Comparison of ENCODE assay signal across 16 cellular contexts in the genomic region with DNA sequence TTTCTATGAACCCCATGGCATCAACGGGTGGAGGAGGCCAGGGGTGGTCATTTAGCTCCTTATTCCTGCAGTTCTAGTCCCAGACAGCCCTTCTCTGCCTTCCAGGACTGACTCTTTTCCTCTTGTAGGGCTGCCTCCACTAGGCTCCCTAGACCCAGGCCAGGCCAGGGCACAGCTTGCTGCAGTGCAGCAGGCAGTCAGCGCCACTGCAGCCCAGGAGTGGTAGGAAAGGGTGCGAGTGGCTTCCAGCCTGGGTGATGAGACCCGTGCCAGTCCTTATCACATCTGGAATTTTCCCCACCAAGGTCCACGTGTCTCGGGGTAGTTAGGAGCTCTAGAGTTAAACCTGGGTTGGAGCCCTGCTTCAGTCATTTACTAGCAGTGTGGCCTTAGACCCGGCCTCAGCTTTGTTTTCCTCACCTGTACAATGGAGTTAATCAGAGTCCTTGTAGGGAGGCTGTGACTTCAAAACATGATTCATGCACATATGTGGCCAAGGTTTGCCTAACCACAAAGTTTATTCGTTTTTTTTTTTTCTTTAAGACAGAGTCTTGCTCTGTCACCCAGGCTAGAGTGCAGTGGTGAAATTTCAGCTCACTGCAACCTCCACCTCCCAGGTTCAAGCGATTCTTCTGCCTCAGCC. TPM values are rescaled to one million over a fixed set of nuclear protein-coding genes. Genes with fewer than 3 reads are reported as not detected.
DNase-seq lines count a peak whose midpoint lies in the region; TF ChIP-seq lines count a peak whose summit lies in the region.
"Had no signal": no experiment of that assay in that cellular context is flagged by ENCODE, and none has a peak within 500 bp of the region (broad histone marks: within the 10 kb centered on the region; RNA-seq: fewer than 3 reads in every experiment).

No MANE protein-coding gene starts in this region.

- H3K4me2 ChIP-seq in H9 (ENCODE audit: insufficient read depth, insufficient read length, low read length) = no peak overlapping the region
- H3K4me2 ChIP-seq: KMS-11 had no signal

- no peaks in the 10 kb centered on the region for H3K79me1 ChIP-seq in H9 (ENCODE audit: insufficient read depth, low read depth, low read length, poor library complexity, severe bottlenecking)

- H2BK12ac ChIP-seq in H9 (ENCODE audit: insufficient read length, low read depth, low read length) = no peak overlapping the region

- WGBS in H9 (ENCODE audit: extremely low coverage, insufficient read length, low lambda C conversion rate) = no CpG with 5 or more reads among the region's 9 CpGs

- no peak for TF ChIP-seq CTCF in ascending aorta (IDR thresholded peaks at IDR 0.05)
- TF ChIP-seq CTCF in H9 (conservative IDR thresholded peaks at IDR 0.05) = no peak

- H3K27ac Mint-ChIP-seq in H9 = 0 out of 7 replicates have a peak overlapping the region, but pooled peaks of 1 of the 3 experiments have one; percentile 18
- H3K27ac Mint-ChIP-seq: brain, naive B cell had no signal

- no peak overlapping the region for H4K8ac ChIP-seq in H9 (replicated peaks; ENCODE audit: insufficient read length, low read depth, low read length)

- no peak overlapping the region for H2BK15ac ChIP-seq in H9 (ENCODE audit: low read depth, low read length)

- no peaks in the 10 kb centered on the region for H3K23me2 ChIP-seq in H9 (ENCODE audit: insufficient read length, low read depth, low read length, poor library complexity, severe bottlenecking)

- no peaks in the 10 kb centered on the region for H3K36me3 Mint-ChIP-seq in H9 (ENCODE audit: insufficient read depth in 1 of 3, low read depth in 3 of 3)
- H3K36me3 Mint-ChIP-seq: brain, naive B cell had no signal

- H2AK5ac ChIP-seq in H9 (ENCODE audit: insufficient read length, low read length) = no peak overlapping the region

- H3K27me3 Mint-ChIP-seq in H9 (ENCODE audit: low read depth) = peaks cover 1% of the 10 kb centered on the region

- no peak overlapping the region for H3K23ac ChIP-seq in H9 (ENCODE audit: insufficient read length, low read depth, low read length)

- no peak overlapping the region for H4K91ac ChIP-seq in H9 (ENCODE audit: insufficient read length, low read depth, low read length)

- H3K27me3 ChIP-seq in ascending aorta (no peaks in the 10 kb centered on the region), H9 (ENCODE audit: insufficient read depth, low read length) (no peaks in the 10 kb centered on the region)
- H3K27me3 ChIP-seq: testis had no signal

- H3K36me3 ChIP-seq in ascending aorta = no peaks in the 10 kb centered on the region

- no peaks in the 10 kb centered on the region for H3K9me3 Mint-ChIP-seq in H9
- H3K9me3 Mint-ChIP-seq: brain, naive B cell had no signal

- H3K4me1 Mint-ChIP-seq in H9 = peaks cover 2 to 9% of the 10 kb centered on the region in 2 experiments; a peak in 2 of 4 replicates
- H3K4me1 Mint-ChIP-seq: brain, naive B cell had no signal

- DNase-seq in Daoy (ENCODE audit: low read depth) (peak; percentile 65), amniotic epithelial cell (ENCODE audit: low read depth) (peak; percentile 81), iris pigment epithelial cell (ENCODE audit: low read depth) (peak; percentile 85), DMS153 treated with DMSO at 0.1 percent for 48 hours (lab: John Stamatoyannopoulos, UW; ENCODE audit: unreplicated experiment) (no peak), ascending aorta (ENCODE audit: low spot score in 2 of 2) (no peak), H9 (no peak), NCI-H748 treated with DMSO at 0.1 percent for 48 hours (lab: John Stamatoyannopoulos, UW) (no peak)
- peak; percentile 44 for DNase-seq in Jurkat, Clone E6-1 (ENCODE audit: low read depth, low spot score)
- DNase-seq: Caco-2, erythroblast, naive B cell, testis had no signal

- H3K79me2 ChIP-seq in H9 (ENCODE audit: insufficient read depth, low read length) = no peaks in the 10 kb centered on the region

- no peak overlapping the region for H3K9ac ChIP-seq in H9 (ENCODE audit: extremely low read depth, insufficient read length, low read length)
- H3K9ac ChIP-seq: KMS-11 had no signal

- H2BK5ac ChIP-seq in H9 (ENCODE audit: insufficient read length, low read length) = no peak overlapping the region

- no peak overlapping the region for H2BK20ac ChIP-seq in H9 (ENCODE audit: low read depth, low read length, poor library complexity, severe bottlenecking)

- H3K4me3 ChIP-seq in Jurkat, Clone E6-1 (ENCODE audit: low read length) = no peak overlapping the region
- H3K4me3 ChIP-seq in ascending aorta = no peak overlapping the region
- H3K4me3 ChIP-seq: GM12878, testis had no signal

- no peak overlapping the region for H3K4me3 Mint-ChIP-seq in H9
- H3K4me3 Mint-ChIP-seq: brain, naive B cell had no signal

- H3K4ac ChIP-seq in H9 (ENCODE audit: low read depth, low read length) = no peak overlapping the region

- no peak overlapping the region for H2AFZ ChIP-seq in H9 (ENCODE audit: low read length)

- H4K5ac ChIP-seq in H9 (ENCODE audit: insufficient read length, low read depth, low read length) = no peak overlapping the region

- peaks cover 3% of the 10 kb centered on the region for H4K20me1 ChIP-seq in H9 (ENCODE audit: control insufficient read depth, insufficient read depth, insufficient read length)

- H3K9me3 ChIP-seq in ascending aorta (no peaks in the 10 kb centered on the region), H9 (ENCODE audit: control insufficient read depth, low read depth, low read length) (no peaks in the 10 kb centered on the region)
- H3K9me3 ChIP-seq: Caco-2, testis had no signal

- H3K27ac ChIP-seq in ascending aorta (no peak overlapping the region), H9 (ENCODE audit: insufficient read length, low read depth, low read length) (no peak overlapping the region)
- H3K27ac ChIP-seq: KMS-11, testis had no signal

- H3K4me1 ChIP-seq in ascending aorta (peaks cover 0 to 5% of the 10 kb centered on the region in 2 donors), H9 (ENCODE audit: insufficient read depth, low read length) (no peaks in the 10 kb centered on the region)

- H3K18ac ChIP-seq in H9 (ENCODE audit: insufficient read length, low read depth, low read length) = no peak overlapping the region

- H3K56ac ChIP-seq in H9 (ENCODE audit: insufficient read length, low read depth, low read length) = no peak overlapping the region

- no peak overlapping the region for H3K14ac ChIP-seq in H9 (ENCODE audit: insufficient read depth, low read length)

- intact Hi-C loops in ascending aorta (cut with DNase I) = no loop called here

- H2BK120ac ChIP-seq in H9 (ENCODE audit: low read depth, low read length, poor library complexity, severe bottlenecking) = no peak overlapping the region

- H3T11ph ChIP-seq in H9 (ENCODE audit: low read length) = no peak overlapping the region

RNA-seq across cellular contexts. Expression of a gene that starts 4.6 kb away (rescaled TPM):
- not detected in 2 replicates for total RNA-seq in Daoy (2014; rRNA removed; shearing (Covaris generic))
- not detected for polyA plus RNA-seq in Jurkat, Clone E6-1 (2012; ENCODE audit: insufficient read depth, insufficient read length)
- total RNA-seq in ascending aorta (not detected), H9 (2021) (0.15 and 0.22 TPM in 2 replicates)
- total RNA-seq: GM12878, sciatic nerve had no signal

Comparison
In these comparisons a context has a peak if more than half of its experiments do, and no peak if none do; other contexts are left out.
1. DNase-seq: peak in Daoy (single experiment), Jurkat, Clone E6-1 (single experiment), amniotic epithelial cell (single experiment) and iris pigment epithelial cell (single experiment); none in DMS153 treated with DMSO at 0.1 percent for 48 hours (single experiment), ascending aorta (0 of 2), H9 (single experiment) and NCI-H748 treated with DMSO at 0.1 percent for 48 hours (single experiment).